In the genomic region with DNA sequence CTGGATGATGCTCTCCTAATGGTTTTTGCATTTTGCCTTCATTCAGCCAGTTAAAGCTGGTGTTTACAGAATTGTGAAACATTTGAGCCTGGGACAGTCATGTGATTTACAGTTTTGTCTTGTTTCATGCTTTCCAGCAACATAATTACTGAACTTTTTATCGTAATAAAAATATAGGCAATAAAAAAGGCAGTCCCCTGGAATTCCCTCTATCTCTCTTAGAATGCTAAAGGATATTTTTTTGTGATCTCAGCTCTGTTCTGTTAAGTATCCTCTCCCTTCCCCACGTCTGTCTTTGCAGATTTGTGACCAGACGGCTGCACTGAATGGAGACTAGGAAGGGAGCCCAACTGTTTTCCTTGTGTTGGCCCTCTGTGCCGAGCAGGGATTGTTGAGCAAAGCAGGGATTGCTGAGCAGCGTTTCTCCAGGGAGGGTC, we compare ENCODE assay signal across 11 cellular contexts.
A peak's percentile ranks its signal among the peaks of the same experiment; 100 is the strongest.
DNase-seq lines count a peak whose midpoint lies in the region; ATAC-seq and TF ChIP-seq lines count a peak whose summit lies in the region.
"Had no signal": no experiment of that assay in that cellular context is flagged by ENCODE, and none has a peak within 500 bp of the region (broad histone marks: within the 10 kb centered on the region; RNA-seq: fewer than 3 reads in every experiment).

No MANE protein-coding gene starts in this region.

- no peaks in the 10 kb centered on the region for H3K36me3 Mint-ChIP-seq in activated CD8-positive, alpha-beta T cell treated with anti-CD3 and anti-CD28 coated beads for 36 hours (ENCODE audit: low read depth)
- H3K36me3 Mint-ChIP-seq: activated CD4-positive, alpha-beta memory T cell treated with anti-CD3 and anti-CD28 coated beads for 36 hours had no signal

- TF ChIP-seq CTCF in hepatocyte (IDR thresholded peaks at IDR 0.05; ENCODE audit: poor library complexity) = no peak
- TF ChIP-seq CTCF in activated CD8-positive, alpha-beta T cell treated with anti-CD3 and anti-CD28 coated beads for 36 hours (IDR thresholded peaks at IDR 0.05) = no peak

- H3K27ac ChIP-seq in hepatocyte (peak overlapping the region; percentile 61), SJCRH30 (no peak overlapping the region), Karpas-422 (ENCODE audit: low read length) (no peak overlapping the region)

- H3K9me3 Mint-ChIP-seq in activated CD8-positive, alpha-beta T cell treated with anti-CD3 and anti-CD28 coated beads for 36 hours = no peaks in the 10 kb centered on the region
- H3K9me3 Mint-ChIP-seq: activated CD4-positive, alpha-beta memory T cell treated with anti-CD3 and anti-CD28 coated beads for 36 hours had no signal

- CTCF ChIA-PET in activated CD8-positive, alpha-beta T cell treated with anti-CD3 and anti-CD28 coated beads for 36 hours (lab: Charles Lee) = no interaction called here

- H3K4me2 ChIP-seq in hepatocyte = peak overlapping the region; percentile 48
- H3K4me2 ChIP-seq in Karpas-422 (ENCODE audit: low read depth, low read length, poor library complexity, severe bottlenecking) = no peak overlapping the region

- DNase-seq in C1 segment of cervical spinal cord (lab: John Stamatoyannopoulos, UW) (peak in 8 of 14 donors; percentile 6 to 41 (median 18)), anterior cingulate cortex (lab: John Stamatoyannopoulos, UW) (peak in 40 of 58 donors; percentile 1 to 68 (median 20)), hepatocyte (ENCODE audit: low spot score) (peak; percentile 35), posterior cingulate gyrus (peak in 7 of 10 donors; percentile 18 to 84 (median 34)), SJCRH30 (no peak), Karpas-422 (no peak), HUDEP-2 (lab: John Stamatoyannopoulos, UW; ENCODE audit: unreplicated experiment in 76 of 76) (no peak)
- no peak for DNase-seq in activated CD8-positive, alpha-beta T cell treated with anti-CD3 and anti-CD28 coated beads for 36 hours
- DNase-seq: activated CD4-positive, alpha-beta memory T cell treated with anti-CD3 and anti-CD28 coated beads for 36 hours had no signal

- no peak overlapping the region for H3K9ac ChIP-seq in Karpas-422 (ENCODE audit: low read length)

- H3K4me3 ChIP-seq in hepatocyte (no peak overlapping the region), SJCRH30 (no peak overlapping the region), Karpas-422 (ENCODE audit: low read length) (no peak overlapping the region)
- H3K4me3 ChIP-seq: K562 had no signal

- peaks cover 38% of the 10 kb centered on the region for H3K4me1 ChIP-seq in hepatocyte (ENCODE audit: insufficient read depth)
- H3K4me1 ChIP-seq in SJCRH30 = no peaks in the 10 kb centered on the region
- no peaks in the 10 kb centered on the region for H3K4me1 ChIP-seq in Karpas-422 (ENCODE audit: low read length)

- no peak for ATAC-seq in activated CD8-positive, alpha-beta T cell treated with anti-CD3 and anti-CD28 coated beads for 36 hours
- ATAC-seq: K562, Panc1 had no signal

- no peak overlapping the region for H3K4me3 Mint-ChIP-seq in activated CD8-positive, alpha-beta T cell treated with anti-CD3 and anti-CD28 coated beads for 36 hours
- H3K4me3 Mint-ChIP-seq: activated CD4-positive, alpha-beta memory T cell treated with anti-CD3 and anti-CD28 coated beads for 36 hours had no signal

- 20% methylated on average over 5 of the region's 5 CpGs for WGBS in hepatocyte (ENCODE audit: low lambda C conversion rate, missing lambda C conversion rate)

- no peaks in the 10 kb centered on the region for H3K79me2 ChIP-seq in hepatocyte
- H3K79me2 ChIP-seq in Karpas-422 (ENCODE audit: low read length) = no peaks in the 10 kb centered on the region

- H3K9me2 ChIP-seq in hepatocyte (replicated peaks; ENCODE audit: insufficient read depth) = no peaks in the 10 kb centered on the region
- H3K9me2 ChIP-seq in Karpas-422 (replicated peaks; ENCODE audit: insufficient read depth, low read length) = no peaks in the 10 kb centered on the region

- no peaks in the 10 kb centered on the region for H3K27me3 Mint-ChIP-seq in activated CD8-positive, alpha-beta T cell treated with anti-CD3 and anti-CD28 coated beads for 36 hours
- H3K27me3 Mint-ChIP-seq: activated CD4-positive, alpha-beta memory T cell treated with anti-CD3 and anti-CD28 coated beads for 36 hours had no signal

- POLR2A ChIA-PET in activated CD8-positive, alpha-beta T cell treated with anti-CD3 and anti-CD28 coated beads for 36 hours (lab: Charles Lee) = no interaction called here

- H3K27me3 ChIP-seq in hepatocyte (no peaks in the 10 kb centered on the region), SJCRH30 (no peaks in the 10 kb centered on the region), Karpas-422 (ENCODE audit: low read length) (no peaks in the 10 kb centered on the region)

- intact Hi-C loops in posterior cingulate gyrus (cut with DNase I) = no loop called here
- intact Hi-C loops in activated CD8-positive, alpha-beta T cell treated with anti-CD3 and anti-CD28 coated beads for 36 hours (cut with micrococcal nuclease) = no loop called here

- H2AFZ ChIP-seq in hepatocyte = no peak overlapping the region
- no peak overlapping the region for H2AFZ ChIP-seq in Karpas-422 (ENCODE audit: low read length)

- no peaks in the 10 kb centered on the region for H3K9me3 ChIP-seq in hepatocyte (ENCODE audit: low read depth)
- no peaks in the 10 kb centered on the region for H3K9me3 ChIP-seq in SJCRH30 (replicated peaks)
- H3K9me3 ChIP-seq in Karpas-422 (ENCODE audit: low read length) = no peaks in the 10 kb centered on the region

- no peaks in the 10 kb centered on the region for H3K36me3 ChIP-seq in hepatocyte (replicated peaks; ENCODE audit: insufficient read depth, low read depth)
- H3K36me3 ChIP-seq in SJCRH30 = no peaks in the 10 kb centered on the region
- H3K36me3 ChIP-seq in Karpas-422 (ENCODE audit: insufficient read depth, low read length) = no peaks in the 10 kb centered on the region

- H3K27ac Mint-ChIP-seq in activated CD8-positive, alpha-beta T cell treated with anti-CD3 and anti-CD28 coated beads for 36 hours = no peak overlapping the region
- H3K27ac Mint-ChIP-seq: activated CD4-positive, alpha-beta memory T cell treated with anti-CD3 and anti-CD28 coated beads for 36 hours had no signal

- H4K20me1 ChIP-seq in hepatocyte (ENCODE audit: insufficient read depth, poor library complexity, severe bottlenecking) (no peaks in the 10 kb centered on the region), Karpas-422 (ENCODE audit: insufficient read depth, low read depth, low read length) (no peaks in the 10 kb centered on the region)

- no peaks in the 10 kb centered on the region for H3K4me1 Mint-ChIP-seq in activated CD8-positive, alpha-beta T cell treated with anti-CD3 and anti-CD28 coated beads for 36 hours (ENCODE audit: low read depth)

Comparison
In these comparisons a context has a peak if more than half of its experiments do, and no peak if none do; other contexts are left out.
1. DNase-seq: peak in C1 segment of cervical spinal cord (8 of 14), anterior cingulate cortex (40 of 58), hepatocyte (single experiment) and posterior cingulate gyrus (7 of 10); none in SJCRH30 (0 of 2), activated CD8-positive, alpha-beta T cell treated with anti-CD3 and anti-CD28 coated beads for 36 hours (single experiment), Karpas-422 (single experiment) and HUDEP-2 (0 of 76).